Comparison of ENCODE assay signal across 1 cellular context in the genomic region with DNA sequence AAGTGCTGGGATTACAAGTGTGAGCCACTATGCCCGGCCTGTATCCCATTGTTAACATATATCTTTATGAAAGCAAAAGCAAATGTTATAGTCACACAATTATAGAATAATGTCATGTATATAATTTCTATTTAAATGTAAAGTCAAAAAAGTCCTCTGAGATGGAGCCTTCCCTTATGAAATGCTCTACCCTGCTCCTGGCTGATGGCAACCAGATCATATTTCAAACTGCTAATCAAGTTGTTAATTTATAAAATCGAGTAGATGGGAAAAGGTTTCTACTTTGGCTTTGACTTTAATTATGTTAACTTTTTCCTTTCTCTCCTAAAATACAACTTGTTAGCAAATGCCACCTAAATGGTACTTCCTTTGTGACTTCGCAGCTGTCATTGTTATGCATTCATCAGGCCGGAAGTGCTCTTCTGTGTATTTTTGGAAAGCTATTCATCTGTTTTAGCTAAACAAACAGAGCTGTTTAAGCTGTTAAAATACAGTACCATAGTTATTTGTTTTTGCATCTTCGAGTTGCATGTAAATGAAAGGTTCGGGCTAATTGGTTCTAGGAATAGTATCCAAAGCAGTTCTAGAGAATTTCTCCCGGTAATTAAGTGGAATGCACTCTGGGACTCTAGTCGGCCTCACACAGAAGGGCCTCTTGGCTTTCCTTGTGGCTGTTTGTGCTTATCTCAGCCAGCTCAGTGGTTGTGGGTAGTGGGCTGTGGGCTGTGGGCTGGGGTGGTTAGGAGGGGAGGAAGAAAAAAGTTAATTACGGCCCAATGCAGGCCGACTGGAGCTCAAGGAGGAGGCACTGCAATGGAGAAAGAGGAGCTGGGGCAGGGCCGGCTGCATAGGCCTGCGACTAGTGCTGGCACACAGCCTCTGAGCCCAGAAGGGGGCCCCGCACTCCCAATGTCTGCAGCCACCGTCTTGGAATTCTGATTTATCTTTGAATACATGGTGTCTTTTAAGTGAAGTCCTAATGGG.
TF ChIP-seq lines count a peak whose summit lies in the region.

No MANE protein-coding gene starts in this region.

TF ChIP-seq in SK-N-SH treated with all-trans-retinoic acid at 6 μM for 48 hours, 23 proteins besides CTCF, POLR2A, EP300 and RAD21 (continued from another document):
- TF ChIP-seq PPARA (CRISPR knock-in tag; IDR thresholded peaks at IDR 0.05; ENCODE audit: borderline replicate concordance) (no peak), ZFP3 (CRISPR knock-in tag; IDR thresholded peaks at IDR 0.05) (no peak), TCF4 (CRISPR knock-in tag; IDR thresholded peaks at IDR 0.05; ENCODE audit: borderline replicate concordance) (no peak), ESRRG (CRISPR knock-in tag; IDR thresholded peaks at IDR 0.05) (no peak), CSDC2 (CRISPR knock-in tag; IDR thresholded peaks at IDR 0.05) (no peak), BACH2 (CRISPR knock-in tag; IDR thresholded peaks at IDR 0.05; ENCODE audit: borderline replicate concordance) (no peak), TOX (CRISPR knock-in tag; IDR thresholded peaks at IDR 0.05; ENCODE audit: borderline replicate concordance) (no peak)
- TF ChIP-seq, protein P1, sequence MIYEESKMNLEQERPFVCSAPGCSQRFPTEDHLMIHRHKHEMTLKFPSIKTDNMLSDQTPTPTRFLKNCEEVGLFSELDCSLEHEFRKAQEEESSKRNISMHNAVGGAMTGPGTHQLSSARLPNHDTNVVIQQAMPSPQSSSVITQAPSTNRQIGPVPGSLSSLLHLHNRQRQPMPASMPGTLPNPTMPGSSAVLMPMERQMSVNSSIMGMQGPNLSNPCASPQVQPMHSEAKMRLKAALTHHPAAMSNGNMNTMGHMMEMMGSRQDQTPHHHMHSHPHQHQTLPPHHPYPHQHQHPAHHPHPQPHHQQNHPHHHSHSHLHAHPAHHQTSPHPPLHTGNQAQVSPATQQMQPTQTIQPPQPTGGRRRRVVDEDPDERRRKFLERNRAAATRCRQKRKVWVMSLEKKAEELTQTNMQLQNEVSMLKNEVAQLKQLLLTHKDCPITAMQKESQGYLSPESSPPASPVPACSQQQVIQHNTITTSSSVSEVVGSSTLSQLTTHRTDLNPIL (CRISPR knock-in tag; IDR thresholded peaks at IDR 0.05; ENCODE audit: low read depth) = no peak
- TF ChIP-seq, protein P2, sequence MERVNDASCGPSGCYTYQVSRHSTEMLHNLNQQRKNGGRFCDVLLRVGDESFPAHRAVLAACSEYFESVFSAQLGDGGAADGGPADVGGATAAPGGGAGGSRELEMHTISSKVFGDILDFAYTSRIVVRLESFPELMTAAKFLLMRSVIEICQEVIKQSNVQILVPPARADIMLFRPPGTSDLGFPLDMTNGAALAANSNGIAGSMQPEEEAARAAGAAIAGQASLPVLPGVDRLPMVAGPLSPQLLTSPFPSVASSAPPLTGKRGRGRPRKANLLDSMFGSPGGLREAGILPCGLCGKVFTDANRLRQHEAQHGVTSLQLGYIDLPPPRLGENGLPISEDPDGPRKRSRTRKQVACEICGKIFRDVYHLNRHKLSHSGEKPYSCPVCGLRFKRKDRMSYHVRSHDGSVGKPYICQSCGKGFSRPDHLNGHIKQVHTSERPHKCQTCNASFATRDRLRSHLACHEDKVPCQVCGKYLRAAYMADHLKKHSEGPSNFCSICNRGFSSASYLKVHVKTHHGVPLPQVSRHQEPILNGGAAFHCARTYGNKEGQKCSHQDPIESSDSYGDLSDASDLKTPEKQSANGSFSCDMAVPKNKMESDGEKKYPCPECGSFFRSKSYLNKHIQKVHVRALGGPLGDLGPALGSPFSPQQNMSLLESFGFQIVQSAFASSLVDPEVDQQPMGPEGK (CRISPR knock-in tag; IDR thresholded peaks at IDR 0.05; ENCODE audit: borderline replicate concordance) = no peak
